ENCODE assay signal across 17 cellular contexts in genomic region chrX:69150294-69150960, GRCh38. TPM values are rescaled to one million over a fixed set of nuclear protein-coding genes. Genes with fewer than 3 reads are reported as not detected.
A peak's percentile ranks its signal among the peaks of the same experiment; 100 is the strongest.
DNase-seq lines count a peak whose midpoint lies in the region; ATAC-seq and TF ChIP-seq lines count a peak whose summit lies in the region.
"Had no signal": no experiment of that assay in that cellular context is flagged by ENCODE, and none has a peak within 500 bp of the region (broad histone marks: within the 10 kb centered on the region; RNA-seq: fewer than 3 reads in every experiment).

No MANE protein-coding gene starts in this region.

- H3K27me3 ChIP-seq in right cardiac atrium (ENCODE audit: control insufficient read depth, insufficient read depth) = no peaks in the 10 kb centered on the region
- H3K27me3 ChIP-seq: upper lobe of right lung had no signal

- H3K9me3 Mint-ChIP-seq in brain = peaks cover 0 to 3% (median 0%) of the 10 kb centered on the region in 5 experiments
- H3K9me3 Mint-ChIP-seq: activated CD4-positive, alpha-beta T cell treated with anti-CD3 and anti-CD28 coated beads, Interleukin-2, amount 10 ng/mL, durations not matched to agents 7 days and 5 days; activated T-cell treated with anti-CD3 and anti-CD28 coated beads, Interleukin-2, amount 50 U/mL, for 4 hours; CD8-positive, alpha-beta memory T cell had no signal

- peaks cover 81% of the 10 kb centered on the region for H3K4me1 Mint-ChIP-seq in brain
- H3K4me1 Mint-ChIP-seq: activated CD4-positive, alpha-beta T cell treated with anti-CD3 and anti-CD28 coated beads, Interleukin-2, amount 10 ng/mL, durations not matched to agents 7 days and 5 days; CD8-positive, alpha-beta memory T cell had no signal

- DNase-seq in right cardiac atrium (no peak), Right ventricle myocardium superior (no peak), islet precursor cell (peak; percentile 87), NCI-H2029 (lab: John Stamatoyannopoulos, UW) (no peak), cortex of kidney (lab: John Stamatoyannopoulos, UW) (no peak)
- no peak for DNase-seq in stimulated activated CD4-positive, alpha-beta T cell treated with anti-CD3 and anti-CD28 coated beads, Interleukin-4, amount 100 ng/mL, for 24 hours
- DNase-seq: activated CD4-positive, alpha-beta T cell treated with anti-CD3 and anti-CD28 coated beads, Interleukin-2, amount 10 ng/mL, durations not matched to agents 7 days and 5 days; activated T-cell treated with anti-CD3 and anti-CD28 coated beads, Interleukin-2, amount 50 U/mL, for 4 hours; CD8-positive, alpha-beta memory T cell; cerebellar nuclear complex; left cardiac atrium; NCI-H345; stimulated activated naive CD4-positive, alpha-beta T cell treated with Interleukin-2 at 50 U/mL for 16 hours; upper lobe of right lung had no signal

- no peaks in the 10 kb centered on the region for H3K36me3 Mint-ChIP-seq in brain
- H3K36me3 Mint-ChIP-seq: CD8-positive, alpha-beta memory T cell had no signal

- no peak overlapping the region for H3K4me3 ChIP-seq in right cardiac atrium (ENCODE audit: low read length)
- H3K4me3 ChIP-seq: K562, upper lobe of right lung had no signal

- no peaks in the 10 kb centered on the region for H3K4me1 ChIP-seq in right cardiac atrium (ENCODE audit: control insufficient read depth, insufficient read depth, low read length)
- H3K4me1 ChIP-seq: upper lobe of right lung had no signal

- WGBS in right cardiac atrium = 78% methylated on average over 11 of the region's 11 CpGs

- intact Hi-C loops in right cardiac atrium (cut with DNase I) (loop anchor here in 2 of 4 donors (10.0 kb wide), 2 partner anchors 64 to 134 kb away; no protein-coding TSS in a partner anchor), Right ventricle myocardium superior (cut with DNase I) (loop anchor here (10.0 kb wide), 1 partner anchor 134 kb away; no protein-coding TSS in a partner anchor)

- TF ChIP-seq CTCF in brain (conservative IDR thresholded peaks at IDR 0.05) = no peak

- no peaks in the 10 kb centered on the region for H3K27me3 Mint-ChIP-seq in brain
- H3K27me3 Mint-ChIP-seq: activated CD4-positive, alpha-beta T cell treated with anti-CD3 and anti-CD28 coated beads, Interleukin-2, amount 10 ng/mL, durations not matched to agents 7 days and 5 days had no signal

- H3K9me3 ChIP-seq in right cardiac atrium (ENCODE audit: control insufficient read depth, low read length) = no peaks in the 10 kb centered on the region
- H3K9me3 ChIP-seq: upper lobe of right lung had no signal

- peak overlapping the region; percentile 17 for H3K27ac ChIP-seq in right cardiac atrium (ENCODE audit: low read length)
- H3K27ac ChIP-seq: upper lobe of right lung had no signal

- no peak for ATAC-seq in right cardiac atrium
- no peak for ATAC-seq in Right ventricle myocardium superior (ENCODE audit: poor library complexity)
- ATAC-seq in GM18511 (IDR thresholded peaks at IDR 0.05; ENCODE audit: unreplicated experiment) = no peak
- ATAC-seq: activated T-cell treated with anti-CD3 and anti-CD28 coated beads, Interleukin-2, amount 50 U/mL, for 4 hours; K562; upper lobe of right lung had no signal

- no peak overlapping the region for H3K4me3 Mint-ChIP-seq in brain
- H3K4me3 Mint-ChIP-seq: activated CD4-positive, alpha-beta T cell treated with anti-CD3 and anti-CD28 coated beads, Interleukin-2, amount 10 ng/mL, durations not matched to agents 7 days and 5 days; activated T-cell treated with anti-CD3 and anti-CD28 coated beads, Interleukin-2, amount 50 U/mL, for 4 hours; CD8-positive, alpha-beta memory T cell had no signal

- peak overlapping the region in 4 of 5 experiments; percentile 18 to 52 (median 46) for H3K27ac Mint-ChIP-seq in brain
- H3K27ac Mint-ChIP-seq: activated CD4-positive, alpha-beta T cell treated with anti-CD3 and anti-CD28 coated beads, Interleukin-2, amount 10 ng/mL, durations not matched to agents 7 days and 5 days had no signal

RNA-seq across cellular contexts. Expression of gene PJA1, which starts 14.8 kb away (rescaled TPM):
- total RNA-seq in right cardiac atrium (10 to 100 TPM; 14.1 to 20.8 (median 18.5) TPM), Right ventricle myocardium superior (13.3 TPM)
- polyA plus RNA-seq in right cardiac atrium (12.3 TPM), brain (ENCODE audit: insufficient read depth, low read depth, low replicate concordance) (105 TPM)
